In the genomic region with DNA sequence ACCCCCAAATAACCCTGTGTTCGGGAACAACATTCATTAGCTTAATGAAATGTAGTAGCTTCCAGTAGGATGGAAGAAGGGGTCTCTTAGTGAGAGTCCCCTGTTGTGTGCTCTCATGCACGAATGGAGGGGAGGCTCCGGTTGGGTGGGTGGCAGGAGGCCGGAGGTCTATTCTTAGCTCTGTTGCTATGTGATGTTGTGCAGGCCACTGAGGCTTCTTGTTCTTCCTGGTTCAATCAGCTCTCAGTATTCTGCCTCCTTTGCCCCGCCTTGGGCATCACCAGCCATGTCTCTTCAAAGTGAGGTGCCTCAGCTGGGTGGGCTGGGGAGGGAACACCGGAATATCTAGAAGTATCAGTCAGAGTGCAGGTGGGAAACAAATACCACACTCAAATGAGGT, we compare ENCODE assay signal across 19 cellular contexts. TPM values are rescaled to one million over a fixed set of nuclear protein-coding genes. Genes with fewer than 3 reads are reported as not detected.
DNase-seq lines count a peak whose midpoint lies in the region; ATAC-seq and TF ChIP-seq lines count a peak whose summit lies in the region.
"Had no signal": no experiment of that assay in that cellular context is flagged by ENCODE, and none has a peak within 500 bp of the region (broad histone marks: within the 10 kb centered on the region; RNA-seq: fewer than 3 reads in every experiment).

No MANE protein-coding gene starts in this region.

- TF ChIP-seq CTCF in cardiac muscle cell (IDR thresholded peaks at IDR 0.05; ENCODE audit: low read depth, low read length) (no peak), right atrium auricular region (IDR thresholded peaks at IDR 0.05) (no peak), GM20000 (IDR thresholded peaks at IDR 0.05; ENCODE audit: extremely low read depth, missing control alignments) (no peak), dorsolateral prefrontal cortex (IDR thresholded peaks at IDR 0.05 in 54 of 56, conservative IDR thresholded peaks at IDR 0.05 in 2 of 56; ENCODE audit: low read depth in 1 of 56, partially characterized antibody in 56 of 56) (no peak)

- peaks cover 55 to 60% of the 10 kb centered on the region in 2 donors for H3K27me3 Mint-ChIP-seq in stimulated activated naive B cell treated with anti-CD40 and anti-IgM and Interleukin-4, amounts not matched to agents 10 μg/mL and 1 μg/mL and 100 μg/mL, for 72 hours
- H3K27me3 Mint-ChIP-seq in activated T-helper 1 cell treated with anti-CD3 and anti-CD28 coated beads, Interleukin-12 subunit alpha, Interleukin-12 subunit beta, Interleukin-2, Interleukin-4 antibody, amounts not matched to agents 30 ng/mL and 10 ng/mL and 1 ng/mL, durations not matched to agents 14 hours and 24 hours and 36 hours (ENCODE audit: insufficient read depth) = peaks cover 11% of the 10 kb centered on the region

- H3K9me3 ChIP-seq in cardiac muscle cell (ENCODE audit: low read depth) (no peaks in the 10 kb centered on the region), right atrium auricular region (no peaks in the 10 kb centered on the region), stomach smooth muscle (ENCODE audit: control insufficient read depth in 2 of 2, low read length in 2 of 2) (no peaks in the 10 kb centered on the region)

- no peaks in the 10 kb centered on the region for H3K36me3 ChIP-seq in cardiac muscle cell
- H3K36me3 ChIP-seq in right atrium auricular region = no peaks in the 10 kb centered on the region
- no peaks in the 10 kb centered on the region for H3K36me3 ChIP-seq in stomach smooth muscle (ENCODE audit: control insufficient read depth in 2 of 2, insufficient read depth in 2 of 2, low read length in 2 of 2)

- no peak for ATAC-seq in stimulated activated naive B cell treated with anti-CD40 and anti-IgM and Interleukin-4, amounts not matched to agents 10 μg/mL and 1 μg/mL and 100 μg/mL, for 72 hours (replicated peaks)
- ATAC-seq: HepG2 had no signal

- no peaks in the 10 kb centered on the region for H3K4me1 Mint-ChIP-seq in stimulated activated naive B cell treated with anti-CD40 and anti-IgM and Interleukin-4, amounts not matched to agents 10 μg/mL and 1 μg/mL and 100 μg/mL, for 72 hours
- no peaks in the 10 kb centered on the region for H3K4me1 Mint-ChIP-seq in activated T-helper 1 cell treated with anti-CD3 and anti-CD28 coated beads, Interleukin-12 subunit alpha, Interleukin-12 subunit beta, Interleukin-2, Interleukin-4 antibody, amounts not matched to agents 30 ng/mL and 10 ng/mL and 1 ng/mL, durations not matched to agents 14 hours and 24 hours and 36 hours (ENCODE audit: low read depth)

- peak overlapping the region in 1 of 2 donors; percentile 51 for H3K9ac ChIP-seq in stomach smooth muscle (ENCODE audit: low read length in 2 of 2)

- H3K36me3 Mint-ChIP-seq in stimulated activated naive B cell treated with anti-CD40 and anti-IgM and Interleukin-4, amounts not matched to agents 10 μg/mL and 1 μg/mL and 100 μg/mL, for 72 hours = no peaks in the 10 kb centered on the region
- H3K36me3 Mint-ChIP-seq in activated T-helper 1 cell treated with anti-CD3 and anti-CD28 coated beads, Interleukin-12 subunit alpha, Interleukin-12 subunit beta, Interleukin-2, Interleukin-4 antibody, amounts not matched to agents 30 ng/mL and 10 ng/mL and 1 ng/mL, durations not matched to agents 14 hours and 24 hours and 36 hours (ENCODE audit: low read depth) = no peaks in the 10 kb centered on the region

- H3K4me1 ChIP-seq in cardiac muscle cell (ENCODE audit: low read depth) (peaks cover 31% of the 10 kb centered on the region), right atrium auricular region (no peaks in the 10 kb centered on the region), stomach smooth muscle (ENCODE audit: control insufficient read depth, insufficient read depth, low read length) (peaks cover 30% of the 10 kb centered on the region)

- H3K27me3 ChIP-seq in cardiac muscle cell = no peaks in the 10 kb centered on the region
- H3K27me3 ChIP-seq in right atrium auricular region = no peaks in the 10 kb centered on the region
- H3K27me3 ChIP-seq in dorsolateral prefrontal cortex = peaks cover 0 to 11% (median 0%) of the 10 kb centered on the region in 45 donors
- no peaks in the 10 kb centered on the region for H3K27me3 ChIP-seq in stomach smooth muscle (ENCODE audit: control insufficient read depth in 1 of 2, insufficient read depth in 2 of 2, low read length in 2 of 2)

- DNase-seq in cardiac muscle cell (ENCODE audit: low read depth in 1 of 2, low spot score in 1 of 2) (peak in 1 of 2 donors; percentile 51), right atrium auricular region (ENCODE audit: low spot score) (no peak), GM20000 (ENCODE audit: low spot score) (peak; percentile 22), dorsolateral prefrontal cortex (peak in 3 of 10 donors; percentile 55 to 72 (median 62)), dedifferentiated amniotic fluid mesenchymal stem cell (ENCODE audit: extremely low spot score) (no peak)
- no peak for DNase-seq in stimulated activated naive B cell treated with anti-CD40 and anti-IgM and Interleukin-4, amounts not matched to agents 10 μg/mL and 1 μg/mL and 100 μg/mL, for 72 hours
- DNase-seq in activated T-helper 1 cell treated with anti-CD3 and anti-CD28 coated beads, Interleukin-12 subunit alpha, Interleukin-12 subunit beta, Interleukin-2, Interleukin-4 antibody, amounts not matched to agents 30 ng/mL and 10 ng/mL and 1 ng/mL, durations not matched to agents 14 hours and 24 hours and 36 hours (ENCODE audit: low spot score) = no peak
- DNase-seq: DMS 273 treated with DMSO at 0.1 percent for 48 hours, GF-D8, KG1, NCI-H1417 treated with DMSO at 0.1 percent for 48 hours, NCI-H2029, NCI-H2171, NCI-H82, PC-9 had no signal

- peak overlapping the region; percentile 45 for H3K27ac ChIP-seq in cardiac muscle cell
- H3K27ac ChIP-seq in right atrium auricular region = no peak overlapping the region
- H3K27ac ChIP-seq in dorsolateral prefrontal cortex = peak overlapping the region in 56 of 59 donors; percentile 33 to 89 (median 72)
- H3K27ac ChIP-seq in stomach smooth muscle (ENCODE audit: low read length) = peak overlapping the region; percentile 77
- H3K27ac ChIP-seq: PC-9 had no signal

- H3K4me3 ChIP-seq in cardiac muscle cell (no peak overlapping the region), right atrium auricular region (no peak overlapping the region), dorsolateral prefrontal cortex (peak overlapping the region in 27 of 59 donors; percentile 19 to 54 (median 38)), stomach smooth muscle (ENCODE audit: low read length in 2 of 2) (peak overlapping the region; percentile 43 to 57)
- H3K4me3 ChIP-seq: PC-9 had no signal

- intact Hi-C loops in dorsolateral prefrontal cortex (cut with DNase I) = loop anchor here in 1 of 2 donors (10.0 kb wide), 1 partner anchor 56 kb away; the partner anchor contains the start of gene KCNA1
- intact Hi-C loops in activated T-helper 1 cell treated with anti-CD3 and anti-CD28 coated beads, Interleukin-12 subunit alpha, Interleukin-12 subunit beta, Interleukin-2, Interleukin-4 antibody, amounts not matched to agents 30 ng/mL and 10 ng/mL and 1 ng/mL, durations not matched to agents 14 hours and 24 hours and 36 hours (cut with micrococcal nuclease) = no loop called here

- H3K9me3 Mint-ChIP-seq in stimulated activated naive B cell treated with anti-CD40 and anti-IgM and Interleukin-4, amounts not matched to agents 10 μg/mL and 1 μg/mL and 100 μg/mL, for 72 hours = no peaks in the 10 kb centered on the region
- no peaks in the 10 kb centered on the region for H3K9me3 Mint-ChIP-seq in activated T-helper 1 cell treated with anti-CD3 and anti-CD28 coated beads, Interleukin-12 subunit alpha, Interleukin-12 subunit beta, Interleukin-2, Interleukin-4 antibody, amounts not matched to agents 30 ng/mL and 10 ng/mL and 1 ng/mL, durations not matched to agents 14 hours and 24 hours and 36 hours

- H3K4me3 Mint-ChIP-seq in stimulated activated naive B cell treated with anti-CD40 and anti-IgM and Interleukin-4, amounts not matched to agents 10 μg/mL and 1 μg/mL and 100 μg/mL, for 72 hours = no peak overlapping the region
- H3K4me3 Mint-ChIP-seq in activated T-helper 1 cell treated with anti-CD3 and anti-CD28 coated beads, Interleukin-12 subunit alpha, Interleukin-12 subunit beta, Interleukin-2, Interleukin-4 antibody, amounts not matched to agents 30 ng/mL and 10 ng/mL and 1 ng/mL, durations not matched to agents 14 hours and 24 hours and 36 hours = no peak overlapping the region

- no peak overlapping the region for H3K27ac Mint-ChIP-seq in stimulated activated naive B cell treated with anti-CD40 and anti-IgM and Interleukin-4, amounts not matched to agents 10 μg/mL and 1 μg/mL and 100 μg/mL, for 72 hours
- H3K27ac Mint-ChIP-seq in activated T-helper 1 cell treated with anti-CD3 and anti-CD28 coated beads, Interleukin-12 subunit alpha, Interleukin-12 subunit beta, Interleukin-2, Interleukin-4 antibody, amounts not matched to agents 30 ng/mL and 10 ng/mL and 1 ng/mL, durations not matched to agents 14 hours and 24 hours and 36 hours = no peak overlapping the region

RNA-seq across cellular contexts. Expression of gene KCNA1, which starts 50.8 kb away (rescaled TPM):
- 0.07 and 0.18 TPM in 2 replicates for total RNA-seq in cardiac muscle cell
- not detected in 2 replicates for polyA plus RNA-seq in cardiac muscle cell
- total RNA-seq in right atrium auricular region = not detected
- total RNA-seq in dorsolateral prefrontal cortex = 100 to 1,000 TPM in 2 of 120 experiments, 10 to 100 TPM in 118; 14.6 to 114 (median 57.5) TPM
- not detected in 2 replicates for total RNA-seq in activated T-helper 1 cell treated with anti-CD3 and anti-CD28 coated beads, Interleukin-12 subunit alpha, Interleukin-12 subunit beta, Interleukin-2, Interleukin-4 antibody, amounts not matched to agents 30 ng/mL and 10 ng/mL and 1 ng/mL, durations not matched to agents 14 hours and 24 hours and 36 hours
- total RNA-seq: H7, HepG2, NCI-H460, PC-9 had no signal
- polyA plus RNA-seq: HepG2 had no signal

Comparison
In these comparisons a context has a peak if more than half of its experiments do, and no peak if none do; other contexts are left out.
1. H3K27ac ChIP-seq: peak in cardiac muscle cell (single experiment), dorsolateral prefrontal cortex (56 of 59) and stomach smooth muscle (single experiment); none in right atrium auricular region (0 of 2).
2. H3K4me3 ChIP-seq: peak in stomach smooth muscle (2 of 2); none in cardiac muscle cell (single experiment) and right atrium auricular region (0 of 2).
3. RNA of gene KCNA1, which starts 50.8 kb away (total RNA-seq): 14.6 to 114 TPM in dorsolateral prefrontal cortex; 0.07 to 0.18 TPM in cardiac muscle cell, not detected in right atrium auricular region and not detected in activated T-helper 1 cell treated with anti-CD3 and anti-CD28 coated beads, Interleukin-12 subunit alpha, Interleukin-12 subunit beta, Interleukin-2, Interleukin-4 antibody, amounts not matched to agents 30 ng/mL and 10 ng/mL and 1 ng/mL, durations not matched to agents 14 hours and 24 hours and 36 hours; every median in the first group is over 10 times any median in the second.